ENCODE assay signal across 35 cellular contexts in the genomic region with DNA sequence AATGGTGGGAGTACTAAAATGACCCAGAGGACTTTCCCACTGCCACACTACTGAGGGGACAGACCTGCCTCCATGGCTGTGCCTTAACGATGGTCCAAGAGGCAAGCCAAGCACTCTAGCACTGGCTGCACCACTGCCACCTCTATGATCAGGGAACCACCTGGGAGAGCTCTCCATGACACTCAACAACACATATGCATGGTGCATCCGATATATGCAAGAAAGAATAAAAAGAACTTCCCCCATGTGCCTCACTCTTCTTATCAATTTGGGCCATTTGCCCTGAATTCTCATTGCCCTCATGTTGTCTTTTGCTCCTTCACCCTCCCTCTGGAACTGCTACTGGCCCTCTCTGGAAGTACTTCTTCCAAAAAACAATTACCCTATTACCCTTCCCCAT.
"Had no signal": no experiment of that assay in that cellular context is flagged by ENCODE, and none has a peak within 500 bp of the region (broad histone marks: within the 10 kb centered on the region; RNA-seq: fewer than 3 reads in every experiment).

No MANE protein-coding gene starts in this region.

- DNase-seq: Karpas-422, Kasumi-1, MG63, MM.1S, MV-4-11, NCI-H1048, NCI-H1092, NCI-H1092 treated with DMSO at 0.1 percent for 48 hours, NCI-H1105, NCI-H1105 treated with DMSO at 0.1 percent for 48 hours, NCI-H1417, NCI-H1417 treated with DMSO at 0.1 percent for 48 hours, NCI-H1436, NCI-H1436 treated with DMSO at 0.1 percent for 48 hours, NCI-H146, NCI-H1694, NCI-H1694 treated with DMSO at 0.1 percent for 48 hours, NCI-H187, NCI-H187 treated with DMSO at 0.1 percent for 48 hours, NCI-H1930, NCI-H2029, NCI-H2029 treated with DMSO at 0.1 percent for 48 hours, NCI-H2081, NCI-H2081 treated with DMSO at 0.1 percent for 48 hours, NCI-H2107, NCI-H2171, NCI-H2171 treated with DMSO at 0.1 percent for 48 hours, NCI-H2227 treated with DMSO at 0.1 percent for 48 hours, NCI-H226, NCI-H345, NCI-H446, NCI-H446 treated with DMSO at 0.1 percent for 48 hours, NCI-H510A, NCI-H510A treated with DMSO at 0.1 percent for 48 hours, NCI-H524 had no signal

- H3K9me3 ChIP-seq: MG63 had no signal

- H3K36me3 ChIP-seq: MG63 had no signal

- H3K27me3 ChIP-seq: MG63 had no signal

- H3K4me3 ChIP-seq: MG63 had no signal
